In the genomic region with DNA sequence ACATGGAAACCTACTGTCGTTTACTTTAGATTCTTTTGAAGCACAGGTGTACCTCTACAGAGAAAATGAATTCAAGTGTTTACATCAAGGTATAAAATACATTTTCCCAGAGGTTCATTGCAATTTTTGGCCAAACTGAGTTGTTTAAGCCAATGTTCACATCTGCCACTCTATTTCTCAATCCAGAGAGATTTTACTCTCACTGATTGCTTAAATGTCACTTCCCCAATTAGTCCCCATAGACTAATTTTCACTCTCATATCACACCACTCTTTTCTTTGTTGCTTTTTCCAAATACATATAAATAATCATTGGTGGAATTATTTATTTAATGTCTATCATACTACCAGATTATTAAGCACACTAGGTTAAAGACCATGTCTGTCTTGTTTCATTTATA, we compare ENCODE assay signal across 18 cellular contexts.
"Had no signal": no experiment of that assay in that cellular context is flagged by ENCODE, and none has a peak within 500 bp of the region (broad histone marks: within the 10 kb centered on the region; RNA-seq: fewer than 3 reads in every experiment).

No MANE protein-coding gene starts in this region.

- H3K4me1 Mint-ChIP-seq: nephron had no signal

- H3K27ac Mint-ChIP-seq: activated CD4-positive, alpha-beta memory T cell treated with anti-CD3 and anti-CD28 coated beads, Interleukin-2, amount 10 ng/mL, durations not matched to agents 7 days and 5 days; activated CD8-positive, alpha-beta memory T cell treated with anti-CD3 and anti-CD28 coated beads, Interleukin-2, amount 10 ng/mL, durations not matched to agents 7 days and 5 days; nephron; stimulated activated effector memory CD8-positive, alpha-beta T cell treated with anti-CD3 and anti-CD28 coated beads, Interleukin-12 subunit alpha, Interleukin-12 subunit beta, amount 100 ng/mL, for 72 hours; type B pancreatic cell had no signal

- H3K4me3 Mint-ChIP-seq: activated CD4-positive, alpha-beta memory T cell treated with anti-CD3 and anti-CD28 coated beads, Interleukin-2, amount 10 ng/mL, durations not matched to agents 7 days and 5 days; activated CD8-positive, alpha-beta memory T cell treated with anti-CD3 and anti-CD28 coated beads, Interleukin-2, amount 10 ng/mL, durations not matched to agents 7 days and 5 days; nephron; stimulated activated effector memory CD8-positive, alpha-beta T cell treated with anti-CD3 and anti-CD28 coated beads, Interleukin-12 subunit alpha, Interleukin-12 subunit beta, amount 100 ng/mL, for 72 hours; type B pancreatic cell had no signal

- H3K9me3 Mint-ChIP-seq: activated CD4-positive, alpha-beta memory T cell treated with anti-CD3 and anti-CD28 coated beads, Interleukin-2, amount 10 ng/mL, durations not matched to agents 7 days and 5 days; nephron; stimulated activated effector memory CD8-positive, alpha-beta T cell treated with anti-CD3 and anti-CD28 coated beads, Interleukin-12 subunit alpha, Interleukin-12 subunit beta, amount 100 ng/mL, for 72 hours; type B pancreatic cell had no signal

- DNase-seq: activated CD4-positive, alpha-beta memory T cell treated with anti-CD3 and anti-CD28 coated beads, Interleukin-2, amount 10 ng/mL, durations not matched to agents 7 days and 5 days; activated CD4-positive, CD25-positive, alpha-beta regulatory T cell; activated CD8-positive, alpha-beta memory T cell treated with anti-CD3 and anti-CD28 coated beads, Interleukin-2, amount 10 ng/mL, durations not matched to agents 7 days and 5 days; activated naive CD4-positive, alpha-beta T cell treated with anti-CD3 and anti-CD28 coated beads, Interleukin-2, amount 50 U/mL, for 16 hours; activated T-cell treated with anti-CD3 and anti-CD28 coated beads, Interleukin-2, amount 50 U/mL, for 1 hour; cerebellar nuclear complex; cortex of kidney; kidney; left ventricle myocardium inferior; midbrain; nucleus accumbens; stimulated activated CD4-positive, alpha-beta T cell treated with anti-CD3 and anti-CD28 coated beads, Interleukin-4, amount 100 ng/mL, for 24 hours; T-helper 9 cell; testis had no signal

- ATAC-seq: activated CD8-positive, alpha-beta memory T cell treated with anti-CD3 and anti-CD28 coated beads, Interleukin-2, amount 10 ng/mL, durations not matched to agents 7 days and 5 days; sciatic nerve; stimulated activated effector memory CD8-positive, alpha-beta T cell treated with anti-CD3 and anti-CD28 coated beads, Interleukin-12 subunit alpha, Interleukin-12 subunit beta, amount 100 ng/mL, for 72 hours had no signal

- H3K27me3 Mint-ChIP-seq: activated CD4-positive, alpha-beta memory T cell treated with anti-CD3 and anti-CD28 coated beads, Interleukin-2, amount 10 ng/mL, durations not matched to agents 7 days and 5 days; activated CD8-positive, alpha-beta memory T cell treated with anti-CD3 and anti-CD28 coated beads, Interleukin-2, amount 10 ng/mL, durations not matched to agents 7 days and 5 days; type B pancreatic cell had no signal
